In genomic region chr4:94626942-94627341, GRCh38 we compare ENCODE assay signal across 34 cellular contexts.
"Had no signal": no experiment of that assay in that cellular context is flagged by ENCODE, and none has a peak within 500 bp of the region (broad histone marks: within the 10 kb centered on the region; RNA-seq: fewer than 3 reads in every experiment).

No MANE protein-coding gene starts in this region.

- H3K27ac ChIP-seq: adrenal gland, body of pancreas, brain microvascular endothelial cell, breast epithelium, WERI-Rb-1 had no signal

- H3K4me3 ChIP-seq: adrenal gland, body of pancreas, breast epithelium had no signal

- H3K27me3 ChIP-seq: adrenal gland, body of pancreas, brain microvascular endothelial cell, breast epithelium had no signal

- ATAC-seq: activated CD4-positive, CD25-positive, alpha-beta regulatory T cell treated with anti-CD3 and anti-CD28 coated beads, Interleukin-2, amount 50 U/mL, for 24 hours; activated CD8-positive, alpha-beta T cell treated with anti-CD3 and anti-CD28 coated beads for 36 hours; activated naive CD4-positive, alpha-beta T cell treated with anti-CD3 and anti-CD28 coated beads, Interleukin-2, amount 50 U/mL, for 72 hours; activated T-cell treated with anti-CD3 and anti-CD28 coated beads, Interleukin-2, amount 50 U/mL, for 4 hours; activated T-cell treated with anti-CD3 and anti-CD28 coated beads, Interleukin-2, amount 50 U/mL, for 72 hours; activated T-helper 17 cell treated with anti-CD3 and anti-CD28 coated beads, Interleukin-2, amount 50 U/mL, for 72 hours; body of pancreas; WTC11 had no signal

- DNase-seq: activated CD4-positive, alpha-beta memory T cell treated with anti-CD3 and anti-CD28 coated beads for 36 hours; activated CD4-positive, alpha-beta T cell treated with anti-CD3 and anti-CD28 coated beads for 4 hours; activated CD4-positive, alpha-beta T cell treated with anti-CD3 and anti-CD28 coated beads, Interleukin-2, amount 10 ng/mL, durations not matched to agents 24 days and 14 days; activated CD4-positive, alpha-beta T cell treated with anti-CD3 and anti-CD28 coated beads, Interleukin-2, amount 50 U/mL, for 1 hour; activated CD4-positive, alpha-beta T cell treated with anti-CD3 and anti-CD28 coated beads, Interleukin-2, amount 50 U/mL, for 4 hours; activated CD4-positive, CD25-positive, alpha-beta regulatory T cell; activated CD8-positive, alpha-beta memory T cell treated with anti-CD3 and anti-CD28 coated beads, Interleukin-2, amount 50 U/mL, for 4 hours; activated CD8-positive, alpha-beta T cell treated with anti-CD3 and anti-CD28 coated beads for 36 hours; activated effector memory CD4-positive, alpha-beta T cell treated with anti-CD3 and anti-CD28 coated beads, Interleukin-2, amount 50 U/mL, for 16 hours; activated gamma-delta T cell treated with Interleukin-2 at 50 U/mL for 16 hours; activated naive CD4-positive, alpha-beta T cell; activated naive CD4-positive, alpha-beta T cell treated with anti-CD3 and anti-CD28 coated beads for 36 hours; activated naive CD4-positive, alpha-beta T cell treated with anti-CD3 and anti-CD28 coated beads, Interleukin-2, amount 50 U/mL, for 16 hours; activated naive CD8-positive, alpha-beta T cell treated with anti-CD3 and anti-CD28 coated beads for 36 hours; activated T-cell treated with anti-CD3 and anti-CD28 coated beads for 4 hours; activated T-cell treated with anti-CD3 and anti-CD28 coated beads, Interleukin-2, amount 50 U/mL, for 1 hour; activated T-cell treated with anti-CD3 and anti-CD28 coated beads, Interleukin-2, amount 50 U/mL, for 4 hours; activated T-cell treated with anti-CD3 and anti-CD28 coated beads, Interleukin-2, amount 50 U/mL, for 72 hours; adrenal gland; amniotic stem cell; aorta; body of pancreas; brain microvascular endothelial cell; caudate nucleus; SW 1271; T-helper 1 cell; T-helper 2 cell; T-helper 9 cell; WERI-Rb-1 had no signal

- H3K4me1 ChIP-seq: adrenal gland, body of pancreas, breast epithelium had no signal

- H3K9me3 ChIP-seq: adrenal gland, body of pancreas, breast epithelium had no signal

- H3K36me3 ChIP-seq: adrenal gland, breast epithelium, WERI-Rb-1 had no signal
